Comparison of ENCODE assay signal across 1 cellular context in genomic region chr14:31265701-31266398, GRCh38.
TF ChIP-seq lines count a peak whose summit lies in the region.

No MANE protein-coding gene starts in this region.

TF ChIP-seq in WTC11, 78 proteins besides CTCF, POLR2A, EP300 and RAD21 (continued from another document):
- no peak for TF ChIP-seq ZNF219 (CRISPR knock-in tag; IDR thresholded peaks at IDR 0.05; ENCODE audit: borderline replicate concordance)
- TF ChIP-seq GABPB1 (CRISPR knock-in tag; IDR thresholded peaks at IDR 0.05) = peak; percentile 44; the same call in 1 of the 2 replicates
